ENCODE assay signal across 8 cellular contexts in genomic region chr4:123555500-123556273, GRCh38.
DNase-seq lines count a peak whose midpoint lies in the region; ATAC-seq, FAIRE-seq and TF ChIP-seq lines count a peak whose summit lies in the region.

No MANE protein-coding gene starts in this region.

- no peak overlapping the region for H2AK5ac ChIP-seq in H1 (ENCODE audit: low read depth, low read length)

- CTCF ChIA-PET in H1 (lab: Charles Lee; ENCODE audit: partially characterized antibody): interaction anchor here (0.9 to 3.8 kb wide), 6 partner anchors 8 to 105 kb away, joined by 3 to 28 read pairs (median 4); no protein-coding TSS in a partner anchor

- no peaks in the 10 kb centered on the region for H4K20me1 ChIP-seq in H1 (replicated peaks in 1 of 2; ENCODE audit: control insufficient read depth in 1 of 2, insufficient read depth in 2 of 2, low read length in 2 of 2)

- no peak overlapping the region for H3K4ac ChIP-seq in H1 (replicated peaks; ENCODE audit: insufficient read length, low read depth, low read length)

- no peak overlapping the region for H2BK5ac ChIP-seq in H1 (ENCODE audit: low read depth, low read length)

- H3K9me3 ChIP-seq in H1 (ENCODE audit: insufficient read depth in 2 of 2, low read depth in 1 of 2, low read length in 1 of 2): no peaks in the 10 kb centered on the region
- H3K9me3 ChIP-seq in mesodermal cell (ENCODE audit: control insufficient read depth, low read length): no peaks in the 10 kb centered on the region
- no peaks in the 10 kb centered on the region for H3K9me3 ChIP-seq in aorta (ENCODE audit: control insufficient read depth, low read length)

- DNase-seq in AML-193 (lab: John Stamatoyannopoulos, UW) (peak; percentile 12 to 47), NCI-H510A treated with DMSO at 0.1 percent for 48 hours (lab: John Stamatoyannopoulos, UW) (peak; percentile 45), H1 (ENCODE audit: low read depth in 1 of 2, low spot score in 2 of 2) (no peak), aorta (peak; percentile 92 to 93), NCI-H1436 treated with DMSO at 0.1 percent for 48 hours (lab: John Stamatoyannopoulos, UW) (no peak), NCI-H2107 treated with DMSO at 0.1 percent for 48 hours (lab: John Stamatoyannopoulos, UW; ENCODE audit: unreplicated experiment) (no peak)
- no peak for DNase-seq in activated CD4-positive, CD25-positive, alpha-beta regulatory T cell (lab: John Stamatoyannopoulos, UW)

- no peak overlapping the region for H3K9ac ChIP-seq in H1 (replicated peaks in 1 of 4; ENCODE audit: extremely low read depth in 1 of 4, low read depth in 3 of 4, low read length in 3 of 4)

- H2BK20ac ChIP-seq in H1 (ENCODE audit: low read length): no peak overlapping the region

- H4K8ac ChIP-seq in H1 (ENCODE audit: extremely low read depth, insufficient read depth, low read length): no peak overlapping the region

- ATAC-seq in aorta (ENCODE audit: low FRiP score): peak; percentile 92

- H3K23ac ChIP-seq in H1 (ENCODE audit: insufficient read length): no peak overlapping the region

- POLR2A ChIA-PET in H1 (lab: Charles Lee; ENCODE audit: partially characterized antibody): interaction anchor here (1.4 kb wide), 1 partner anchor 9 kb away, joined by 4 read pairs; no protein-coding TSS in a partner anchor

- intact Hi-C loops in aorta (cut with DNase I): loop anchor here (2.0 to 5.0 kb wide), 3 partner anchors 97 to 159 kb away; partner anchors contain the start of gene SPRY1 (in 1 of the 2)

- no peak for TF ChIP-seq POLR2A in H1 (IDR thresholded peaks at IDR 0.05; ENCODE audit: control extremely low read depth in 1 of 2, low read depth in 2 of 2, low read length in 2 of 2)

- 0 out of 2 replicates have a peak overlapping the region, but pooled peaks have one; percentile 72 for H3K18ac ChIP-seq in H1 (ENCODE audit: extremely low read depth, low read length)

- H3K79me2 ChIP-seq in H1 (ENCODE audit: control insufficient read depth in 1 of 2, insufficient read depth in 2 of 2, low read length in 2 of 2): no peaks in the 10 kb centered on the region

- H3K36me3 ChIP-seq in H1 (ENCODE audit: control insufficient read depth in 2 of 4, insufficient read depth in 4 of 4, low read length in 3 of 4) (no peaks in the 10 kb centered on the region), mesodermal cell (ENCODE audit: control insufficient read depth, insufficient read depth, low read length) (no peaks in the 10 kb centered on the region), aorta (ENCODE audit: control insufficient read depth in 1 of 2, insufficient read depth in 2 of 2, low read length in 1 of 2) (no peaks in the 10 kb centered on the region)

- no peak overlapping the region for H2BK12ac ChIP-seq in H1 (ENCODE audit: low read depth, low read length)

- no peak for TF ChIP-seq EP300 in H1 (IDR thresholded peaks at IDR 0.05; ENCODE audit: borderline replicate concordance in 1 of 2, low read depth in 2 of 2, low read length in 2 of 2)

- no peak overlapping the region for H4K91ac ChIP-seq in H1 (replicated peaks; ENCODE audit: insufficient read length, low read length)

- peak; percentile 13 for FAIRE-seq in H1 (lab: Jason Lieb, UNC)

- H3K4me2 ChIP-seq in H1 (ENCODE audit: insufficient read depth in 1 of 2, low read depth in 2 of 2, low read length in 2 of 2): no peak overlapping the region

- no peak overlapping the region for H3K14ac ChIP-seq in H1 (ENCODE audit: insufficient read length)

- TF ChIP-seq CTCF in H1 (IDR thresholded peaks at IDR 0.05; ENCODE audit: control extremely low read depth in 1 of 3, insufficient read depth in 1 of 3, low read depth in 1 of 3, low read length in 3 of 3): no peak

- H3K27ac ChIP-seq in H1 (ENCODE audit: low read depth, low read length): no peak overlapping the region
- peak overlapping the region; percentile 43 for H3K27ac ChIP-seq in mesodermal cell (ENCODE audit: low read depth, low read length, severe bottlenecking)
- peak overlapping the region; percentile 83 to 97 for H3K27ac ChIP-seq in aorta (ENCODE audit: low read depth in 1 of 2, low read length in 2 of 2)

- 68% methylated on average over 10 of the region's 10 CpGs; no CpG with 5 or more reads in 1 of the 2 experiments for WGBS in H1 (ENCODE audit: extremely low coverage in 1 of 2, insufficient coverage in 1 of 2, insufficient read length in 1 of 2, insufficient replicate concordance in 2 of 2, low coverage in 1 of 2, low lambda C conversion rate in 2 of 2, missing lambda C conversion rate in 1 of 2), 2 experiments
- 62 to 90% methylated on average over 2 to 7 of the region's 10 CpGs for WGBS in mesodermal cell (ENCODE audit: insufficient coverage in 2 of 2), 2 experiments
- WGBS in aorta, 2 donors: 2 to 5% methylated on average over 10 of the region's 10 CpGs

- H4K5ac ChIP-seq in H1 (ENCODE audit: insufficient read length, low read depth, low read length): no peak overlapping the region

- no peak overlapping the region for H2BK15ac ChIP-seq in H1 (ENCODE audit: low read length)

- TF ChIP-seq RAD21 in H1 (IDR thresholded peaks at IDR 0.05 in 1 of 2, conservative IDR thresholded peaks at IDR 0.05 in 1 of 2; ENCODE audit: low read depth in 2 of 2, low read length in 2 of 2): no peak

- no peak overlapping the region for H3K56ac ChIP-seq in H1 (replicated peaks; ENCODE audit: insufficient read length, low read depth, low read length)

- H3K27me3 ChIP-seq in H1 (replicated peaks in 1 of 4; ENCODE audit: control insufficient read depth in 3 of 4, extremely low read depth in 1 of 4, insufficient read depth in 3 of 4, low read length in 3 of 4) (no peaks in the 10 kb centered on the region), aorta (ENCODE audit: control insufficient read depth in 1 of 2, insufficient read depth in 2 of 2, low read length in 1 of 2) (no peaks in the 10 kb centered on the region)

- H3K79me1 ChIP-seq in H1 (ENCODE audit: low read depth, low read length): no peaks in the 10 kb centered on the region

- H2AFZ ChIP-seq in H1 (ENCODE audit: low read length): peak overlapping the region; percentile 6; the same call in 1 of the 2 replicates

- H2BK120ac ChIP-seq in H1 (replicated peaks; ENCODE audit: low read depth, low read length): no peak overlapping the region

- H3K4me3 ChIP-seq in H1 (ENCODE audit: extremely low read depth in 1 of 4, insufficient read depth in 2 of 4, low read depth in 3 of 4, low read length in 4 of 4) (no peak overlapping the region), mesodermal cell (ENCODE audit: extremely low read depth, insufficient read depth, low read length, poor library complexity, severe bottlenecking) (no peak overlapping the region), aorta (ENCODE audit: low read length in 2 of 2) (no peak overlapping the region)

- H3K4me1 ChIP-seq in H1 (replicated peaks in 1 of 4; ENCODE audit: control insufficient read depth in 3 of 4, insufficient read depth in 4 of 4, low read length in 3 of 4) (peaks cover 4 to 12% (median 6%) of the 10 kb centered on the region in 4 experiments; a peak in 5 of 7 replicates), mesodermal cell (ENCODE audit: control insufficient read depth, insufficient read depth, low read length, poor library complexity, severe bottlenecking) (peaks cover 18% of the 10 kb centered on the region), aorta (ENCODE audit: control insufficient read depth in 1 of 2, insufficient read depth in 2 of 2, low read length in 2 of 2) (peaks cover 2 to 5% of the 10 kb centered on the region in 2 donors)

- no peaks in the 10 kb centered on the region for H3K23me2 ChIP-seq in H1 (ENCODE audit: low read depth, low read length)

TF ChIP-seq in H1, 55 proteins besides CTCF, POLR2A, EP300 and RAD21:
- TF ChIP-seq TBP (IDR thresholded peaks at IDR 0.05; ENCODE audit: low read depth, low read length) (no peak), RNF2 (IDR thresholded peaks at IDR 0.05; ENCODE audit: borderline replicate concordance, low read depth, low read length, missing control alignments, poor library complexity, severe bottlenecking) (no peak), CTBP2 (IDR thresholded peaks at IDR 0.05; ENCODE audit: borderline replicate concordance, insufficient read depth, insufficient read length, low read length) (no peak), PHF8 (conservative IDR thresholded peaks at IDR 0.05; ENCODE audit: low read depth, low read length) (no peak), NRF1 (IDR thresholded peaks at IDR 0.05; ENCODE audit: low read depth, low read length) (no peak), TCF12 (IDR thresholded peaks at IDR 0.05; ENCODE audit: low read depth, low read length) (no peak), GTF2F1 (IDR thresholded peaks at IDR 0.05; ENCODE audit: borderline replicate concordance, low read depth, low read length) (no peak), CHD1 (IDR thresholded peaks at IDR 0.05; ENCODE audit: low read depth, low read length) (no peak), JUN (IDR thresholded peaks at IDR 0.05; ENCODE audit: low read depth, low read length) (no peak), SAP30 (IDR thresholded peaks at IDR 0.05; ENCODE audit: insufficient read depth, insufficient replicate concordance, low read length) (no peak), FOSL1 (IDR thresholded peaks at IDR 0.05; ENCODE audit: insufficient read depth, low read depth, low read length) (no peak)

Comparison
In these comparisons a context has a peak if more than half of its experiments do, and no peak if none do; other contexts are left out.
1. DNase-seq: peak in AML-193 (2 of 2), NCI-H510A treated with DMSO at 0.1 percent for 48 hours (single experiment) and aorta (2 of 2); none in H1 (0 of 2), NCI-H1436 treated with DMSO at 0.1 percent for 48 hours (single experiment), NCI-H2107 treated with DMSO at 0.1 percent for 48 hours (single experiment) and activated CD4-positive, CD25-positive, alpha-beta regulatory T cell (0 of 4).